Comparison of ENCODE assay signal across 31 cellular contexts in the genomic region with DNA sequence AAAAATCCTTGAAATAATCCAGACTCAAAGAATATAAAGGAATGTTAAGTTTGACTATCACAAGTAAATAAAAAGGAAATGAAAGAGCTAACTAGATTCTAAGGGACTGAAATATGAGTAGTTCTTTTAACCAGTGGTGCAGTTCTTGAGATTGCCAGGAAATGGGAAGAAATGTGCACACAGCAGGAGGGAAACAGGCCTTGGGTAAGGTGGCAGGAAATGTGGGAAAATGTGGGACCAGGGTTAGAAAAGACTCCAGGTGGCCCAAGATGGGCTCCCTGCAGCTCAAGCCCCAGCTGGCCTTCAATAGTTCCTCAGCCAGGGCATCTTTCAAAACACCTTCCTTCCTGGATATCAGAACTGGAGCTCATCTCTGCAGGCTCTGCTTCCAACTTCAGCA.
A peak's percentile ranks its signal among the peaks of the same experiment; 100 is the strongest.
DNase-seq lines count a peak whose midpoint lies in the region; ATAC-seq and TF ChIP-seq lines count a peak whose summit lies in the region.
"Had no signal": no experiment of that assay in that cellular context is flagged by ENCODE, and none has a peak within 500 bp of the region (broad histone marks: within the 10 kb centered on the region; RNA-seq: fewer than 3 reads in every experiment).

No MANE protein-coding gene starts in this region.

- intact Hi-C loops in natural killer cell (cut with micrococcal nuclease), result no loop called here

- no peaks in the 10 kb centered on the region for H3K9me3 Mint-ChIP-seq in H9
- no peaks in the 10 kb centered on the region for H3K9me3 Mint-ChIP-seq in endodermal cell
- H3K9me3 Mint-ChIP-seq in natural killer cell, result no peaks in the 10 kb centered on the region
- H3K9me3 Mint-ChIP-seq: activated T-helper 2 cell treated with anti-CD3 and anti-CD28 coated beads, Interferon-gamma antibody, Interleukin-2, Interleukin-4, amounts not matched to agents 10 μg/mL and 5 μg/mL and 100 μg/mL, durations not matched to agents 14 hours and 24 hours and 36 hours; CD8-positive, alpha-beta T cell; nephron progenitor cell had no signal

- H2BK120ac ChIP-seq in H9 (ENCODE audit: low read depth, low read length, poor library complexity, severe bottlenecking), result no peak overlapping the region

- H3K4me1 Mint-ChIP-seq in H9 (peaks cover 16 to 19% of the 10 kb centered on the region in 2 experiments), endodermal cell (peaks cover 34% of the 10 kb centered on the region), natural killer cell (peaks cover 0 to 4% of the 10 kb centered on the region in 2 donors)
- H3K4me1 Mint-ChIP-seq: nephron progenitor cell had no signal

- H3K27ac Mint-ChIP-seq in H9 (peak overlapping the region in 1 of 3 experiments; percentile 24; a peak in 2 of 7 replicates), endodermal cell (no peak overlapping the region), natural killer cell (no peak overlapping the region)
- H3K27ac Mint-ChIP-seq: activated T-helper 2 cell treated with anti-CD3 and anti-CD28 coated beads, Interferon-gamma antibody, Interleukin-2, Interleukin-4, amounts not matched to agents 10 μg/mL and 5 μg/mL and 100 μg/mL, durations not matched to agents 14 hours and 24 hours and 36 hours; CD8-positive, alpha-beta T cell; nephron progenitor cell had no signal

- DNase-seq in A172 (ENCODE audit: low spot score) (peak; percentile 2), H9 (peak; percentile 30), SK-N-MC (ENCODE audit: low read depth, low spot score) (no peak), endodermal cell (peak; percentile 44), natural killer cell (no peak), DMS114 treated with DMSO at 0.1 percent for 48 hours (lab: John Stamatoyannopoulos, UW; ENCODE audit: unreplicated experiment) (no peak), dedifferentiated amniotic fluid mesenchymal stem cell (ENCODE audit: extremely low spot score) (no peak)
- DNase-seq: ACHN; activated CD4-positive, alpha-beta T cell treated with anti-CD3 and anti-CD28 coated beads for 48 hours; activated naive CD4-positive, alpha-beta T cell treated with anti-CD3 and anti-CD28 coated beads, Interleukin-2, amount 50 U/mL, for 16 hours; activated T-cell treated with anti-CD3 and anti-CD28 coated beads for 4 hours; BE2C; CD8-positive, alpha-beta T cell; colonic mucosa; effector CD8-positive, alpha-beta T cell; HCEC 1CT; lower lobe of right lung; NCI-H1436 treated with DMSO at 0.1 percent for 48 hours; NCI-H2107; NCI-H510A; nephron progenitor cell; pancreas; Right ventricle myocardium superior; small intestine; stimulated activated naive CD8-positive, alpha-beta T cell treated with anti-CD3 and anti-CD28 coated beads, Interleukin-15, Interleukin-2, amounts not matched to agents 100 U/mL and 50 U/mL, for 24 hours; testis had no signal

- no peaks in the 10 kb centered on the region for H3K36me3 Mint-ChIP-seq in H9 (ENCODE audit: insufficient read depth in 1 of 3, low read depth in 3 of 3)
- H3K36me3 Mint-ChIP-seq in endodermal cell (ENCODE audit: low read depth), result no peaks in the 10 kb centered on the region
- H3K36me3 Mint-ChIP-seq in natural killer cell, result no peaks in the 10 kb centered on the region

- H3T11ph ChIP-seq in H9 (ENCODE audit: low read length), result no peak overlapping the region

- H2BK5ac ChIP-seq in H9 (ENCODE audit: insufficient read length, low read length), result no peak overlapping the region

- no peaks in the 10 kb centered on the region for H3K79me1 ChIP-seq in H9 (ENCODE audit: insufficient read depth, low read depth, low read length, poor library complexity, severe bottlenecking)

- no peak for ATAC-seq in natural killer cell
- ATAC-seq: CD8-positive, alpha-beta T cell; GM12878; lower lobe of right lung; pancreas; stimulated activated naive CD8-positive, alpha-beta T cell treated with anti-CD3 and anti-CD28 coated beads, Interleukin-15, Interleukin-2, amounts not matched to agents 100 U/mL and 50 U/mL, for 24 hours had no signal

- H3K36me3 ChIP-seq in SK-N-MC (ENCODE audit: insufficient read depth, low read length), result no peaks in the 10 kb centered on the region
- no peaks in the 10 kb centered on the region for H3K36me3 ChIP-seq in endodermal cell (ENCODE audit: control insufficient read depth, insufficient read depth, low read length)
- H3K36me3 ChIP-seq: BE2C, colonic mucosa, lower lobe of right lung, pancreas had no signal

- H3K56ac ChIP-seq in H9 (ENCODE audit: insufficient read length, low read depth, low read length), result no peak overlapping the region

- H3K4ac ChIP-seq in H9 (ENCODE audit: low read depth, low read length), result no peak overlapping the region

- H2BK15ac ChIP-seq in H9 (ENCODE audit: low read depth, low read length), result no peak overlapping the region

- no peak overlapping the region for H3K4me2 ChIP-seq in H9 (ENCODE audit: insufficient read depth, insufficient read length, low read length)
- H3K4me2 ChIP-seq: hepatocyte had no signal

- H3K9ac ChIP-seq in H9 (ENCODE audit: extremely low read depth, insufficient read length, low read length) (no peak overlapping the region), SK-N-MC (ENCODE audit: insufficient read length) (no peak overlapping the region), endodermal cell (ENCODE audit: extremely low read depth, low read length, poor library complexity, severe bottlenecking) (no peak overlapping the region)

- no peak overlapping the region for H4K8ac ChIP-seq in H9 (replicated peaks; ENCODE audit: insufficient read length, low read depth, low read length)

- no peak overlapping the region for H4K5ac ChIP-seq in H9 (ENCODE audit: insufficient read length, low read depth, low read length)

- H4K91ac ChIP-seq in H9 (ENCODE audit: insufficient read length, low read depth, low read length), result no peak overlapping the region

- H2AK5ac ChIP-seq in H9 (ENCODE audit: insufficient read length, low read length), result no peak overlapping the region

- H3K4me3 ChIP-seq in SK-N-MC (0 out of 2 replicates have a peak overlapping the region, but pooled peaks have one; percentile 39), endodermal cell (ENCODE audit: low read length) (no peak overlapping the region)
- H3K4me3 ChIP-seq: colonic mucosa, GM12878, hepatocyte, lower lobe of right lung, pancreas, testis had no signal

- H3K27ac ChIP-seq in H9 (ENCODE audit: insufficient read length, low read depth, low read length) (no peak overlapping the region), SK-N-MC (peak overlapping the region; percentile 78), endodermal cell (ENCODE audit: low read depth, low read length) (no peak overlapping the region)
- H3K27ac ChIP-seq: colonic mucosa, epithelial cell of prostate, hepatocyte, lower lobe of right lung, pancreas, testis, VCaP had no signal

- H3K27me3 ChIP-seq in H9 (ENCODE audit: insufficient read depth, low read length), result no peaks in the 10 kb centered on the region
- H3K27me3 ChIP-seq in endodermal cell (ENCODE audit: control insufficient read depth, insufficient read depth, low read length, poor library complexity, severe bottlenecking), result no peaks in the 10 kb centered on the region
- H3K27me3 ChIP-seq: BE2C, colonic mucosa, hepatocyte, pancreas, testis had no signal

- no peak overlapping the region for H2BK20ac ChIP-seq in H9 (ENCODE audit: low read depth, low read length, poor library complexity, severe bottlenecking)

- H4K20me1 ChIP-seq in H9 (ENCODE audit: control insufficient read depth, insufficient read depth, insufficient read length), result no peaks in the 10 kb centered on the region

- H3K9me3 ChIP-seq in H9 (ENCODE audit: control insufficient read depth, low read depth, low read length) (no peaks in the 10 kb centered on the region), SK-N-MC (ENCODE audit: low read depth, low read length) (no peaks in the 10 kb centered on the region), endodermal cell (ENCODE audit: control insufficient read depth, low read length) (no peaks in the 10 kb centered on the region)
- H3K9me3 ChIP-seq: BE2C, colonic mucosa, lower lobe of right lung, pancreas, testis had no signal

- H3K14ac ChIP-seq in H9 (ENCODE audit: insufficient read depth, low read length), result no peak overlapping the region

- H3K4me1 ChIP-seq in H9 (ENCODE audit: insufficient read depth, low read length), result peaks cover 3% of the 10 kb centered on the region; the same call in 1 of the 2 replicates
- H3K4me1 ChIP-seq in endodermal cell (ENCODE audit: control insufficient read depth, insufficient read depth, low read length), result peaks cover 19% of the 10 kb centered on the region
- H3K4me1 ChIP-seq: BE2C, colonic mucosa, lower lobe of right lung, pancreas, testis had no signal

- TF ChIP-seq CTCF in H9 (conservative IDR thresholded peaks at IDR 0.05) (no peak), endodermal cell (conservative IDR thresholded peaks at IDR 0.05) (no peak), natural killer cell (IDR thresholded peaks at IDR 0.05) (no peak)

- no peak overlapping the region for H2BK12ac ChIP-seq in H9 (ENCODE audit: insufficient read length, low read depth, low read length)

- no peak overlapping the region for H3K4me3 Mint-ChIP-seq in H9
- no peak overlapping the region for H3K4me3 Mint-ChIP-seq in endodermal cell
- H3K4me3 Mint-ChIP-seq in natural killer cell, result no peak overlapping the region
- H3K4me3 Mint-ChIP-seq: CD8-positive, alpha-beta T cell; nephron progenitor cell had no signal

- no peak overlapping the region for H3K23ac ChIP-seq in H9 (ENCODE audit: insufficient read length, low read depth, low read length)

- no peak overlapping the region for H3K18ac ChIP-seq in H9 (ENCODE audit: insufficient read length, low read depth, low read length)

- no peaks in the 10 kb centered on the region for H3K79me2 ChIP-seq in H9 (ENCODE audit: insufficient read depth, low read length)
- H3K79me2 ChIP-seq: hepatocyte had no signal

- no peak overlapping the region for H2AFZ ChIP-seq in H9 (ENCODE audit: low read length)
- H2AFZ ChIP-seq: hepatocyte had no signal

- H3K27me3 Mint-ChIP-seq in H9 (ENCODE audit: low read depth) (no peaks in the 10 kb centered on the region; the same call in 1 of the 2 replicates), endodermal cell (ENCODE audit: insufficient read depth) (peaks cover 1% of the 10 kb centered on the region), natural killer cell (ENCODE audit: low read depth in 2 of 2) (no peaks in the 10 kb centered on the region)

- H3K23me2 ChIP-seq in H9 (ENCODE audit: insufficient read length, low read depth, low read length, poor library complexity, severe bottlenecking), result no peaks in the 10 kb centered on the region

Comparison
In these comparisons a context has a peak if more than half of its experiments do, and no peak if none do; other contexts are left out.
1. DNase-seq: peak in A172 (single experiment), H9 (single experiment) and endodermal cell (single experiment); none in SK-N-MC (single experiment), natural killer cell (single experiment), DMS114 treated with DMSO at 0.1 percent for 48 hours (single experiment) and dedifferentiated amniotic fluid mesenchymal stem cell (single experiment).